20 cellular contexts compared by ENCODE assay signal in the genomic region with DNA sequence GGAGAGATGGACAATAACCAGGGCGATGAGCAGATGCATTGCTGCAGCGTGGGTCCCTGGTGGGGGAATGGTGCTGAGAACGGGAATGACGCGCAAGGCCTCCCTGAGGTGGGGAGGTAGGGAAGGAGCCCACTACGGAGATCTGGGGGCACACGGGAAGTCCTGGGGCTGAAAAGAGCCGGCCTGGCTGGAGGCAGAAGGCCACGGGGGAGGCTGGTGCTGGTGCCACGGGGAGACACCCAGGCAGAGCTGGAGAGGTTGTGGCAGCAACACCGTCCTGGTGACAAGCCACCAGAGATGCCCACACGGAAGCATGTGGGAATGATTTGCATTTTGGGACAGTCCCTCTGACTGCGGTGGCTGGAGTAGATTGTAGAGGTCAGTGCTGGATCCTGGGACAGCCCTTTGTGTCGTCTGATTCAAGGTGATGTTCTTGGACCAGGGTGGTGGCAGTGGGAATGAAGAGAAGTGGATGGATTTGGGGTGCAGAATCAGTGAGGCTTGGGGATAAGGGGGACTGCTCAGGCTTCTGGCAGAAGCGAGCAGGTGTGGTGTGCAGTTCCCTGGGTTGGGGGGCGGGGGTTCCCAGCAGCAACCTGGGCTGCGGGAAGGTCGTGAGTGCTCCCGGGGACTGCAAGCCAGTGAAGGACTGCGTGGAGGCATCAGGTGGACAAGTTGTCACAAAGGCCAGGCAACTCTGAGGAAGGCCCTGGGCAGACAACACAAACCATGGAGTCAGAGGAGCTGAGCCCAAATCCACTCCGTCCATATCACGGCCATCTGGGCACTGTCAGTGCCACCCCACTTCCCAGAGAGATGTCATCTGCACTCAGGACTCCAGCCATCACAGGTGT.
"Had no signal": no experiment of that assay in that cellular context is flagged by ENCODE, and none has a peak within 500 bp of the region (broad histone marks: within the 10 kb centered on the region; RNA-seq: fewer than 3 reads in every experiment).

No MANE protein-coding gene starts in this region.

- DNase-seq: activated CD4-positive, alpha-beta T cell treated with anti-CD3 and anti-CD28 coated beads for 1 hour; activated CD4-positive, alpha-beta T cell treated with anti-CD3 and anti-CD28 coated beads, Interleukin-2, amount 50 U/mL, for 1 hour; activated CD8-positive, alpha-beta memory T cell treated with anti-CD3 and anti-CD28 coated beads, Interleukin-2, amount 50 U/mL, for 4 hours; activated gamma-delta T cell; activated naive CD4-positive, alpha-beta T cell treated with anti-CD3 and anti-CD28 coated beads, Interleukin-2, amount 50 U/mL, for 16 hours; activated T-cell treated with anti-CD3 and anti-CD28 coated beads, Interleukin-2, amount 50 U/mL, for 72 hours; central memory CD4-positive, alpha-beta T cell; heart right ventricle; kidney; lower lobe of right lung; naive B cell; retina; stimulated activated CD4-positive, alpha-beta T cell treated with anti-CD3 and anti-CD28 coated beads, Interleukin-4, amount 100 ng/mL, for 24 hours; stimulated activated naive CD4-positive, alpha-beta T cell treated with Interleukin-2 at 50 U/mL for 16 hours; T-helper 1 cell; upper lobe of left lung had no signal

- H3K4me3 ChIP-seq: heart right ventricle, thoracic aorta had no signal

- H3K27me3 Mint-ChIP-seq: brain had no signal

- H3K4me3 Mint-ChIP-seq: activated T-cell treated with anti-CD3 and anti-CD28 coated beads, Interleukin-2, amount 50 U/mL, for 72 hours; brain; naive B cell had no signal

- H3K36me3 Mint-ChIP-seq: brain, naive B cell had no signal

- H3K9me3 ChIP-seq: heart right ventricle, lower lobe of right lung, thoracic aorta, upper lobe of left lung had no signal

- H3K27me3 ChIP-seq: upper lobe of left lung had no signal

- H3K27ac ChIP-seq: heart right ventricle, thoracic aorta had no signal

- H3K27ac Mint-ChIP-seq: activated T-cell treated with anti-CD3 and anti-CD28 coated beads, Interleukin-2, amount 50 U/mL, for 72 hours; brain; progenitor cell of endocrine pancreas had no signal

- ATAC-seq: activated T-cell treated with anti-CD3 and anti-CD28 coated beads, Interleukin-2, amount 50 U/mL, for 72 hours; heart right ventricle had no signal

- H3K36me3 ChIP-seq: heart right ventricle, lower lobe of right lung, thoracic aorta, upper lobe of left lung had no signal

- H3K9me3 Mint-ChIP-seq: activated T-cell treated with anti-CD3 and anti-CD28 coated beads, Interleukin-2, amount 50 U/mL, for 72 hours; brain had no signal

- FAIRE-seq: colon, kidney had no signal
